ENCODE assay signal across 8 cellular contexts in the genomic region with DNA sequence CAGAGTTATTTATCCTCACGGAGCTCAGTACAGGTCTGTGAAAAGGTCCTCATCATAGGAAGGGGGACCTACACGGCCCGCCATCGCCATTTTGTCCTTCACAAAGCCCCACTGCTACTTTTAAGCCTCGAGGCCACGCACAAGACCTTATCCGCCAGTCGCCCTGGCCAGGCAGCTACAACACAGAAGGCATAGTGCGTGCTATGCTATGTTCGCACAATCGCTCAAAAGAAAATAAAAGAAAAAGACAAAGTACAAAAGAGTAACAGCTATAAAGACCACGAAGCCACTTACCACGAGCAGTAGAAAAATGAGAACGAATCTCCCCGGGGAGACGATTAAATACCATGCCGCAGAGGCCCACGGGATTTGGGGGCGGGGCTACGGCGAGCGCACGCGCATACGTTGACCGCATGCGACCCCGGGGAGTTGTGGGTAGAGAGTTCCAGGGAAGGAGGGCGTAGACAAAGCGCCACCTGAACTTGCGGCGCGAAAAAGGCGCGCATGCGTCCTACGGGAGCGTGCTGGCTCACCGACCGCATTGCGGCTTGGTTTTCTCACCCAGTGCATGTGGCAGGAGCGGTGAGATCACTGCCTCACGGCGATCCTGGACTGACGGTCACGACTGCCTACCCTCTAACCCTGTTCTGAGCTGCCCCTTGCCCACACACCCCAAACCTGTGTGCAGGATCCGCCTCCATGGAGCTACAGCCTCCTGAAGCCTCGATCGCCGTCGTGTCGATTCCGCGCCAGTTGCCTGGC. TPM values are rescaled to one million over a fixed set of nuclear protein-coding genes. Genes with fewer than 3 reads are reported as not detected.
DNase-seq lines count a peak whose midpoint lies in the region; ATAC-seq lines count a peak whose summit lies in the region.

No MANE protein-coding gene starts in this region.

- peak overlapping the region; percentile 47 to 97 for H3K4ac ChIP-seq in mesenchymal stem cell (ENCODE audit: low read depth in 1 of 2, low read length in 2 of 2)

- H3K79me1 ChIP-seq in mesenchymal stem cell (replicated peaks; ENCODE audit: low read length, poor library complexity, severe bottlenecking), result no peaks in the 10 kb centered on the region

- peak overlapping the region; percentile 94 for H3K9ac ChIP-seq in mesenchymal stem cell (ENCODE audit: low read length)

- H3K9me3 ChIP-seq in effector memory CD4-positive, alpha-beta T cell (ENCODE audit: control insufficient read depth, low read length), result no peaks in the 10 kb centered on the region
- H3K9me3 ChIP-seq in mesenchymal stem cell (ENCODE audit: control insufficient read depth, low read length), result no peaks in the 10 kb centered on the region

- peak overlapping the region; percentile 74 for H3K4me3 ChIP-seq in effector memory CD4-positive, alpha-beta T cell (ENCODE audit: insufficient read depth, low read depth, low read length, poor library complexity, severe bottlenecking)
- H3K4me3 ChIP-seq in mesenchymal stem cell (ENCODE audit: insufficient read depth in 1 of 2, low read depth in 1 of 2, low read length in 2 of 2), result peak overlapping the region; percentile 91

- DNase-seq in CMK (ENCODE audit: low read depth) (peak; percentile 99), HS-5 (ENCODE audit: low read depth) (peak; percentile 97), NK-92 (lab: John Stamatoyannopoulos, UW; ENCODE audit: unreplicated experiment) (peak; percentile 82), mesenchymal stem cell (peak; percentile 98)
- peak; percentile 100 for DNase-seq in activated CD8-positive, alpha-beta memory T cell treated with anti-CD3 and anti-CD28 coated beads for 24 hours
- DNase-seq in effector memory CD4-positive, alpha-beta T cell, result peak; percentile 96 to 98 (median 96)
- peak; percentile 95 for DNase-seq in stimulated activated CD8-positive, alpha-beta memory T cell treated with anti-CD3 and anti-CD28 coated beads, Interleukin-12 subunit alpha, Interleukin-12 subunit beta, amount 100 ng/mL, for 24 hours (ENCODE audit: extremely low read depth)

- peak overlapping the region; percentile 89 for H2AFZ ChIP-seq in mesenchymal stem cell (ENCODE audit: low read depth, low read length)

- H2BK120ac ChIP-seq in mesenchymal stem cell (ENCODE audit: low read depth, low read length), result peak overlapping the region; percentile 1

- peak overlapping the region; percentile 56 to 97 for H3K18ac ChIP-seq in mesenchymal stem cell (ENCODE audit: low read depth in 1 of 2, low read length in 2 of 2)

- H2BK15ac ChIP-seq in mesenchymal stem cell (ENCODE audit: low read depth, poor library complexity, severe bottlenecking), result no peak overlapping the region

- H3K27me3 ChIP-seq in effector memory CD4-positive, alpha-beta T cell (replicated peaks; ENCODE audit: control insufficient read depth, insufficient read depth, low read length, poor library complexity, severe bottlenecking), result no peaks in the 10 kb centered on the region
- H3K27me3 ChIP-seq in mesenchymal stem cell (ENCODE audit: control insufficient read depth in 1 of 2, insufficient read depth in 1 of 2, low read length in 2 of 2), result no peaks in the 10 kb centered on the region

- peak overlapping the region; percentile 79 for H3K4me2 ChIP-seq in mesenchymal stem cell (ENCODE audit: low read length, poor library complexity, severe bottlenecking)

- H3K23ac ChIP-seq in mesenchymal stem cell (ENCODE audit: low read length in 2 of 2), result peak overlapping the region; percentile 51 to 86

- peak overlapping the region; percentile 59 for H4K91ac ChIP-seq in mesenchymal stem cell (ENCODE audit: low read length)

- H3K14ac ChIP-seq in mesenchymal stem cell (ENCODE audit: low read length in 2 of 2), result peak overlapping the region; percentile 8 to 99

- under 1% methylated on average over 54 of the region's 54 CpGs for WGBS in mesenchymal stem cell

- H2BK5ac ChIP-seq in mesenchymal stem cell (ENCODE audit: low read depth, low read length, poor library complexity, severe bottlenecking), result no peak overlapping the region

- H4K8ac ChIP-seq in mesenchymal stem cell (ENCODE audit: low read length), result peak overlapping the region; percentile 57

- peaks cover 35% of the 10 kb centered on the region for H3K4me1 ChIP-seq in effector memory CD4-positive, alpha-beta T cell (ENCODE audit: control insufficient read depth, insufficient read depth, low read length, poor library complexity, severe bottlenecking)
- H3K4me1 ChIP-seq in mesenchymal stem cell (ENCODE audit: control insufficient read depth, insufficient read depth, low read depth, low read length), result peaks cover 8% of the 10 kb centered on the region

- H3K27ac ChIP-seq in effector memory CD4-positive, alpha-beta T cell (ENCODE audit: insufficient read depth, low read length, poor library complexity, severe bottlenecking), result peak overlapping the region; percentile 80
- peak overlapping the region; percentile 64 for H3K27ac ChIP-seq in mesenchymal stem cell (ENCODE audit: low read length, poor library complexity, severe bottlenecking)

- H2AK5ac ChIP-seq in mesenchymal stem cell (ENCODE audit: low read length, severe bottlenecking), result peak overlapping the region; percentile 94

- H2BK12ac ChIP-seq in mesenchymal stem cell (ENCODE audit: low read length in 2 of 2), result peak overlapping the region in 1 of 2 experiments; percentile 81

- ATAC-seq in GM19468 (IDR thresholded peaks at IDR 0.05; ENCODE audit: extremely low read depth, unreplicated experiment), result peak; percentile 90

- H3K36me3 ChIP-seq in effector memory CD4-positive, alpha-beta T cell (ENCODE audit: control insufficient read depth, insufficient read depth, low read length), result peaks cover 32% of the 10 kb centered on the region
- H3K36me3 ChIP-seq in mesenchymal stem cell (ENCODE audit: control insufficient read depth in 1 of 2, insufficient read depth in 2 of 2, low read depth in 1 of 2, low read length in 2 of 2), result peaks cover 13 to 38% of the 10 kb centered on the region in 2 experiments

RNA-seq across cellular contexts. Expression of a gene that starts 16.4 kb away (rescaled TPM):
- 15.6 TPM for polyA plus RNA-seq in mesenchymal stem cell (2013, experiment 1 of 2)
- 14.5 TPM for polyA plus RNA-seq in mesenchymal stem cell (2013, experiment 2 of 2)

RNA-seq across cellular contexts. Expression of a gene that starts 23.1 kb away (rescaled TPM):
- not detected for polyA plus RNA-seq in mesenchymal stem cell (2013, experiment 1 of 2)
- 0.16 TPM for polyA plus RNA-seq in mesenchymal stem cell (2013, experiment 2 of 2)

RNA-seq across cellular contexts. Expression of a gene that starts 23.9 kb away (rescaled TPM):
- polyA plus RNA-seq in mesenchymal stem cell (2013, experiment 1 of 2), result 38.1 TPM
- 36.9 TPM for polyA plus RNA-seq in mesenchymal stem cell (2013, experiment 2 of 2)

RNA-seq across cellular contexts. Expression of a gene that starts 24.9 kb away (rescaled TPM):
- polyA plus RNA-seq in mesenchymal stem cell (2013, experiment 1 of 2), result 107 TPM
- polyA plus RNA-seq in mesenchymal stem cell (2013, experiment 2 of 2), result 99.1 TPM

RNA-seq across cellular contexts. Expression of a gene that starts 50.5 kb away (rescaled TPM):
- 46.1 TPM for polyA plus RNA-seq in mesenchymal stem cell (2013, experiment 1 of 2)
- 41.5 TPM for polyA plus RNA-seq in mesenchymal stem cell (2013, experiment 2 of 2)

Comparison
In these comparisons a context has a peak if more than half of its experiments do, and no peak if none do; other contexts are left out.
1. Peak in every context shown above with its lines: DNase-seq, ATAC-seq, H3K4me3 ChIP-seq and H3K27ac ChIP-seq.